In the genomic region with DNA sequence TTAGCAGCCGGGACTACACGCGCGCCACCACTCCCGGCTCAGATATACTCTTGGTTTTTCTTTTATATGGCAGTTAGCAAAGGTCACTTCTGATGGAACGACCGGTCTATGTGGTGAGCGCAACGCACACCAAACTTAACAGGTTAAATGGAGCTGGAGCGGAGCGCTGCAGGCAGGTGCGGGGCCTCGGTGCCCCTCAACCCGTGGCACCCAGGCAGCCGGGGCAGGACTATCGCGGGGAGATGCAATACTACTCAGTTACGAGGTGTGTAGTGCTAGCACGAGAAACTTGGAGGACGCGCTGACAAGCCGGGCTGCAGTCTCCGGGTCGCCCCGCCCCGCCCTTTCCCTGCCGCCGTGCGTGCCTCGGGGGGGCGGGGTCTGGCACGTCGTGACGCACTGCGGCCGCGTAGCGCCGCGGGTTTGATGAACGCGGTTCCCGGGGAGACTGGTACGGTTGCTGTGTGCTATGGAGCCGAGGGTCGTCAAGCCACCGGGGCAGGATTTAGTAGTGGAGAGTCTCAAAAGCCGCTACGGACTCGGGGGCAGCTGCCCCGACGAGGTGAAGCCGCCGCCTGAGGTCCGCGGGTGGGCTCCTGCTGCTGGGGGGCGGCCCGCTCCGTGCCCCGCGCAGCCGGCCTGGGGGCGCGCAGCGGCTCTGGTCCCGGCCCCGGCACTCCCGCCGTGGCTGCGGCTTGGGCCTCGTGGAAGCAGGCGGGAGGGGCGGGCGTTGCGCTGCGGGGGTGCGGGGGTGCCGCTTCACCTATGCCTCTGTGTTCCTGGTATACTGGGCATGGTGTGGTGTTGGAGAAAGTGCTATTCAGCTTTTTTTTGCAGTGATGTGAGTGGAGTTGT, we compare ENCODE assay signal across 8 cellular contexts. TPM values are rescaled to one million over a fixed set of nuclear protein-coding genes. Genes with fewer than 3 reads are reported as not detected.
DNase-seq lines count a peak whose midpoint lies in the region; ATAC-seq, FAIRE-seq and TF ChIP-seq lines count a peak whose summit lies in the region.

A gene with protein sequence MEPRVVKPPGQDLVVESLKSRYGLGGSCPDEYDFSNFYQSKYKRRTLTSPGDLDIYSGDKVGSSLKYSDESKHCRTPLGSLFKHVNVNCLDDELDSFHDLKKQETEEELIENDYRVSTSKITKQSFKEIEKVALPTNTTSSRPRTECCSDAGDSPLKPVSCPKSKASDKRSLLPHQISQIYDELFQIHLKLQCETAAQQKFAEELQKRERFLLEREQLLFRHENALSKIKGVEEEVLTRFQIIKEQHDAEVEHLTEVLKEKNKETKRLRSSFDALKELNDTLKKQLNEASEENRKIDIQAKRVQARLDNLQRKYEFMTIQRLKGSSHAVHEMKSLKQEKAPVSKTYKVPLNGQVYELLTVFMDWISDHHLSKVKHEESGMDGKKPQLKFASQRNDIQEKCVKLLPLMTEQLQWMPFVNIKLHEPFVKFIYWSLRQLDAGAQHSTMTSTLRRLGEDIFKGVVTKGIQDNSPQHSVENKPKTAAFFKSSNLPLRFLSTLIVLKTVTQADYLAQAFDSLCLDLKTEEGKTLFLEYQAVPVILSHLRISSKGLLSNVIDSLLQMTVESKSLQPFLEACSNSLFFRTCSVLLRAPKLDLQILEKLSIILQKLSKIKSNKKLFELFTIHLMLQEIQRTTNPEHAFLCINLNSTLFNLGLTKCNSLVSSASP (plus strand): TSS at position 418 of the 855 bp plus-strand sequence. CDS start 52 bp downstream, at position 470.

- no peak for FAIRE-seq in bronchial epithelial cell (lab: Jason Lieb, UNC)

- peaks cover 1% of the 10 kb centered on the region for H3K36me3 ChIP-seq in bronchial epithelial cell (ENCODE audit: control insufficient read depth, insufficient read depth, low read length)

- no peaks in the 10 kb centered on the region for H3K27me3 ChIP-seq in bronchial epithelial cell (ENCODE audit: control insufficient read depth, insufficient read depth, low read length)

- TF ChIP-seq CTCF in WI38 (IDR thresholded peaks at IDR 0.05; ENCODE audit: low read depth, low read length) (no peak), bronchial epithelial cell (IDR thresholded peaks at IDR 0.05; ENCODE audit: insufficient read depth, low read length, severe bottlenecking) (no peak)

- peak; percentile 84 for ATAC-seq in GM18873 (IDR thresholded peaks at IDR 0.05; ENCODE audit: low FRiP score, unreplicated experiment)
- ATAC-seq in HG03135 (IDR thresholded peaks at IDR 0.05; ENCODE audit: unreplicated experiment) = peak; percentile 95

- DNase-seq in AG08395 (ENCODE audit: low spot score) (peak; percentile 95), NCI-H226 (peak; percentile 88), bronchial epithelial cell (ENCODE audit: low read depth) (peak; percentile 75), iris pigment epithelial cell (ENCODE audit: low read depth) (peak; percentile 90)
- DNase-seq in stimulated activated CD4-positive, alpha-beta T cell treated with anti-CD3 and anti-CD28 coated beads, Interleukin-12 subunit alpha, Interleukin-12 subunit beta, amount 100 ng/mL, for 24 hours (ENCODE audit: low read depth in 2 of 2) = peak; percentile 86 to 92

- peak within 1 kb of the TSS; percentile 71 for H3K4me3 ChIP-seq in WI38 (ENCODE audit: low read depth, low read length)
- peak within 1 kb of the TSS; percentile 79 for H3K4me3 ChIP-seq in bronchial epithelial cell (ENCODE audit: low read depth, low read length)

RNA-seq across cellular contexts. Expression of the gene that starts here (rescaled TPM):
- 3.4 and 4.2 TPM in 2 replicates for total RNA-seq in bronchial epithelial cell

Comparison
In these comparisons a context has a peak if more than half of its experiments do, and no peak if none do; other contexts are left out.
1. Peak in every context shown above with its lines: DNase-seq, ATAC-seq and H3K4me3 ChIP-seq.